18 cellular contexts compared by ENCODE assay signal in the genomic region with DNA sequence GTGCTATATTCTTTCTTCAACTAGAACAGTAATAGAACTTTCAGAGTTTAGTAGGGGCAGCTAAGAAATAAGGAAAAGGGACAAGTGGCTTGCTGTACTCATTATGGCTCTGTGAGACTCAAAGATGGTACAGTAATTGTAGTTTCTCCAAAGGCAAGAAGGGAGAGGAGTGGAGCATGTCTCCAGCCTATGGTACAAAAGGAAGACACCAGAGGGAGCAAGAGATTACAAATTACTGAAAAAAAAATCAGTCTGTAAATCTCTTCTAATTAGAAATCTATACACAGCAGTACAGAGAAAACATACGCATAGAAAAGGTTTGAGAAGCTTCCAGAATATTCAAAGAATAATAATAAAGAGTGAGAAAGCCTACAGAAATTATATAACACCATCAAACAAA.
DNase-seq lines count a peak whose midpoint lies in the region; ATAC-seq and TF ChIP-seq lines count a peak whose summit lies in the region.
"Had no signal": no experiment of that assay in that cellular context is flagged by ENCODE, and none has a peak within 500 bp of the region (broad histone marks: within the 10 kb centered on the region; RNA-seq: fewer than 3 reads in every experiment).

No MANE protein-coding gene starts in this region.

- H2AFZ ChIP-seq in hepatocyte (no peak overlapping the region), smooth muscle cell (ENCODE audit: low read depth) (peak overlapping the region; percentile 43)

- H3K4me3 ChIP-seq in hepatocyte: no peak overlapping the region
- no peak overlapping the region for H3K4me3 ChIP-seq in smooth muscle cell
- H3K4me3 ChIP-seq: ascending aorta, upper lobe of left lung had no signal

- TF ChIP-seq CTCF in hepatocyte (IDR thresholded peaks at IDR 0.05; ENCODE audit: poor library complexity) (peak; percentile 17), smooth muscle cell (IDR thresholded peaks at IDR 0.05; ENCODE audit: borderline replicate concordance, insufficient read depth, poor library complexity, severe bottlenecking) (peak; percentile 23)

- H4K20me1 ChIP-seq in hepatocyte (ENCODE audit: insufficient read depth, poor library complexity, severe bottlenecking): no peaks in the 10 kb centered on the region
- H4K20me1 ChIP-seq in smooth muscle cell (ENCODE audit: low read depth): no peaks in the 10 kb centered on the region

- H3K9me2 ChIP-seq in hepatocyte (replicated peaks; ENCODE audit: insufficient read depth): no peaks in the 10 kb centered on the region

- no peaks in the 10 kb centered on the region for H3K4me1 ChIP-seq in hepatocyte (ENCODE audit: insufficient read depth)
- no peaks in the 10 kb centered on the region for H3K4me1 ChIP-seq in smooth muscle cell (ENCODE audit: low read depth)
- H3K4me1 ChIP-seq: ascending aorta, upper lobe of left lung had no signal

- H3K9me3 ChIP-seq in hepatocyte (ENCODE audit: low read depth): no peaks in the 10 kb centered on the region
- H3K9me3 ChIP-seq in smooth muscle cell (replicated peaks; ENCODE audit: low read depth): no peaks in the 10 kb centered on the region
- H3K9me3 ChIP-seq: ascending aorta, upper lobe of left lung had no signal

- H3K27me3 ChIP-seq in hepatocyte (no peaks in the 10 kb centered on the region), smooth muscle cell (ENCODE audit: low read depth) (no peaks in the 10 kb centered on the region)
- H3K27me3 ChIP-seq: ascending aorta, upper lobe of left lung had no signal

- no peaks in the 10 kb centered on the region for H3F3A ChIP-seq in smooth muscle cell (ENCODE audit: low read depth)

- 78% methylated on average over 1 of the region's 1 CpG for WGBS in hepatocyte (ENCODE audit: low lambda C conversion rate, missing lambda C conversion rate)
- 89% methylated on average over 1 of the region's 1 CpG for WGBS in smooth muscle cell (ENCODE audit: low lambda C conversion rate)

- ATAC-seq in HG03378 (IDR thresholded peaks at IDR 0.05; ENCODE audit: unreplicated experiment) (no peak), HG03045 (IDR thresholded peaks at IDR 0.05; ENCODE audit: unreplicated experiment) (no peak)
- ATAC-seq: left ventricle myocardium superior; stimulated activated naive CD8-positive, alpha-beta T cell treated with anti-CD3 and anti-CD28 coated beads, Interleukin-15, Interleukin-2, amounts not matched to agents 100 U/mL and 50 U/mL, for 24 hours had no signal

- H3K79me2 ChIP-seq in hepatocyte: no peaks in the 10 kb centered on the region
- no peaks in the 10 kb centered on the region for H3K79me2 ChIP-seq in smooth muscle cell (ENCODE audit: low read depth)

- H3K36me3 ChIP-seq in hepatocyte (replicated peaks; ENCODE audit: insufficient read depth, low read depth): no peaks in the 10 kb centered on the region
- no peaks in the 10 kb centered on the region for H3K36me3 ChIP-seq in smooth muscle cell (ENCODE audit: low read depth)
- H3K36me3 ChIP-seq: ascending aorta, upper lobe of left lung had no signal

- H3K4me2 ChIP-seq in hepatocyte (no peak overlapping the region), smooth muscle cell (no peak overlapping the region)

- no peak overlapping the region for H3K9ac ChIP-seq in smooth muscle cell (ENCODE audit: low read depth)

- H3K27ac ChIP-seq in hepatocyte: no peak overlapping the region
- H3K27ac ChIP-seq in smooth muscle cell (ENCODE audit: low read depth): no peak overlapping the region
- H3K27ac ChIP-seq: ascending aorta, upper lobe of left lung had no signal

- DNase-seq in NCI-H1105 treated with DMSO at 0.1 percent for 48 hours (lab: John Stamatoyannopoulos, UW) (peak; percentile 4), NCI-H1105 (lab: John Stamatoyannopoulos, UW) (no peak), astrocyte of the hippocampus (ENCODE audit: low read depth, low spot score) (peak; percentile 1), hepatocyte (ENCODE audit: low spot score) (no peak), smooth muscle cell (lab: John Stamatoyannopoulos, UW; ENCODE audit: unreplicated experiment) (no peak), NCI-H1092 (lab: John Stamatoyannopoulos, UW) (no peak)
- DNase-seq: activated CD4-positive, alpha-beta T cell treated with anti-CD3 and anti-CD28 coated beads for 4 hours; activated CD8-positive, alpha-beta memory T cell treated with anti-CD3 and anti-CD28 coated beads, Interleukin-2, amount 50 U/mL, for 4 hours; left ventricle myocardium superior; naive B cell; NCI-H1417 treated with DMSO at 0.1 percent for 48 hours; NCI-H2227 treated with DMSO at 0.1 percent for 48 hours; stimulated activated CD4-positive, alpha-beta T cell treated with anti-CD3 and anti-CD28 coated beads, Interleukin-12 subunit alpha, Interleukin-12 subunit beta, amount 100 ng/mL, for 4 hours; stimulated activated naive CD8-positive, alpha-beta T cell treated with anti-CD3 and anti-CD28 coated beads, Interleukin-15, Interleukin-2, amounts not matched to agents 100 U/mL and 50 U/mL, for 24 hours; upper lobe of left lung had no signal

Comparison
In these comparisons a context has a peak if more than half of its experiments do, and no peak if none do; other contexts are left out.
1. DNase-seq: peak in NCI-H1105 treated with DMSO at 0.1 percent for 48 hours (single experiment) and astrocyte of the hippocampus (single experiment); none in NCI-H1105 (single experiment), hepatocyte (single experiment), smooth muscle cell (single experiment) and NCI-H1092 (single experiment).